ENCODE assay signal across 8 cellular contexts in the genomic region with DNA sequence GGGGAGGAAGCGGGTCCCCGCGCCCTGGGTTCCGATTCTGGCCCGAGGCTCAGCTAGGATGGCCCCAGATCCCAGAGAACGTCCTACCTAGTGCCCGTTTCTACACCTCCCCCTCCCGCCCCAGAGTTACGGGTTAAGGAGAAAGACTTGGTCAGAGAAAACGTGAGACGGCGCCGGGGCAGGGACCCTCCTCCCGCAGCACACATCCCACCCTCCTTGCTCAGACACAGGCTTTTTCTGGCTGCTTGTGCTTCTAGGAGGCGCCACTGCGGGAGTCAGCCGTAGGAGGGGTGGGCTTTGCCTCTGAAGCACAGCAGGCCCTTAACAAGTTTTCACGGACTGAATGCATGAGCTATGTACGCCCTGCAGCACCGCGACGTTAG.
DNase-seq lines count a peak whose midpoint lies in the region; ATAC-seq and TF ChIP-seq lines count a peak whose summit lies in the region.

No MANE protein-coding gene starts in this region.

- no peaks in the 10 kb centered on the region for H3K36me3 Mint-ChIP-seq in activated CD4-positive, alpha-beta T cell treated with anti-CD3 and anti-CD28 coated beads, Interleukin-2, amount 10 ng/mL, durations not matched to agents 7 days and 5 days (ENCODE audit: low read depth)
- no peaks in the 10 kb centered on the region for H3K36me3 Mint-ChIP-seq in stimulated activated effector memory CD8-positive, alpha-beta T cell treated with anti-CD3 and anti-CD28 coated beads, Interleukin-12 subunit alpha, Interleukin-12 subunit beta, amount 100 ng/mL, for 72 hours

- CTCF ChIA-PET in activated CD4-positive, alpha-beta T cell treated with anti-CD3 and anti-CD28 coated beads, Interleukin-2, amount 10 ng/mL, durations not matched to agents 7 days and 5 days (lab: Charles Lee), result interaction anchor here (0.6 to 4.8 kb wide), 22 partner anchors 10 to 429 kb away, joined by 3 to 33 read pairs (median 4); no protein-coding TSS in a partner anchor

- H3K27me3 Mint-ChIP-seq in activated CD4-positive, alpha-beta T cell treated with anti-CD3 and anti-CD28 coated beads, Interleukin-2, amount 10 ng/mL, durations not matched to agents 7 days and 5 days, result peaks cover 56% of the 10 kb centered on the region

- peak overlapping the region; percentile 73 for H3K4me3 ChIP-seq in hepatocyte

- no peaks in the 10 kb centered on the region for H3K9me3 ChIP-seq in hepatocyte (ENCODE audit: low read depth)

- no peak for DNase-seq in activated CD4-positive, alpha-beta T cell treated with anti-CD3 and anti-CD28 coated beads, Interleukin-2, amount 10 ng/mL, durations not matched to agents 7 days and 5 days
- no peak for DNase-seq in activated CD4-positive, alpha-beta T cell treated with anti-CD3 and anti-CD28 coated beads for 48 hours
- no peak for DNase-seq in hepatocyte (ENCODE audit: low spot score)
- no peak for DNase-seq in stimulated activated effector memory CD8-positive, alpha-beta T cell treated with anti-CD3 and anti-CD28 coated beads, Interleukin-12 subunit alpha, Interleukin-12 subunit beta, amount 100 ng/mL, for 72 hours (ENCODE audit: low spot score in 2 of 2)
- no peak for DNase-seq in retina
- DNase-seq in DMS53 (lab: John Stamatoyannopoulos, UW), result no peak
- DNase-seq in MV-4-11 (lab: John Stamatoyannopoulos, UW), result no peak

- H4K20me1 ChIP-seq in hepatocyte (ENCODE audit: insufficient read depth, poor library complexity, severe bottlenecking), result no peaks in the 10 kb centered on the region

- no peaks in the 10 kb centered on the region for H3K79me2 ChIP-seq in hepatocyte

- peak overlapping the region; percentile 100 for H3K4me2 ChIP-seq in hepatocyte

- H3K4me1 Mint-ChIP-seq in activated CD4-positive, alpha-beta T cell treated with anti-CD3 and anti-CD28 coated beads, Interleukin-2, amount 10 ng/mL, durations not matched to agents 7 days and 5 days, result peaks cover 13% of the 10 kb centered on the region
- H3K4me1 Mint-ChIP-seq in stimulated activated effector memory CD8-positive, alpha-beta T cell treated with anti-CD3 and anti-CD28 coated beads, Interleukin-12 subunit alpha, Interleukin-12 subunit beta, amount 100 ng/mL, for 72 hours, result peaks cover 12% of the 10 kb centered on the region

- POLR2A ChIA-PET in activated CD4-positive, alpha-beta T cell treated with anti-CD3 and anti-CD28 coated beads, Interleukin-2, amount 10 ng/mL, durations not matched to agents 7 days and 5 days (lab: Charles Lee), result no interaction called here

- H3K9me3 Mint-ChIP-seq in activated CD4-positive, alpha-beta T cell treated with anti-CD3 and anti-CD28 coated beads, Interleukin-2, amount 10 ng/mL, durations not matched to agents 7 days and 5 days, result no peaks in the 10 kb centered on the region
- no peaks in the 10 kb centered on the region for H3K9me3 Mint-ChIP-seq in stimulated activated effector memory CD8-positive, alpha-beta T cell treated with anti-CD3 and anti-CD28 coated beads, Interleukin-12 subunit alpha, Interleukin-12 subunit beta, amount 100 ng/mL, for 72 hours

- peak overlapping the region; percentile 67 for H3K4me3 Mint-ChIP-seq in activated CD4-positive, alpha-beta T cell treated with anti-CD3 and anti-CD28 coated beads, Interleukin-2, amount 10 ng/mL, durations not matched to agents 7 days and 5 days
- peak overlapping the region; percentile 67 for H3K4me3 Mint-ChIP-seq in stimulated activated effector memory CD8-positive, alpha-beta T cell treated with anti-CD3 and anti-CD28 coated beads, Interleukin-12 subunit alpha, Interleukin-12 subunit beta, amount 100 ng/mL, for 72 hours

- TF ChIP-seq CTCF in VCaP (conservative IDR thresholded peaks at IDR 0.05), result no peak
- TF ChIP-seq CTCF in hepatocyte (IDR thresholded peaks at IDR 0.05; ENCODE audit: poor library complexity), result no peak

- H3K36me3 ChIP-seq in hepatocyte (replicated peaks; ENCODE audit: insufficient read depth, low read depth), result no peaks in the 10 kb centered on the region

- no peaks in the 10 kb centered on the region for H3K9me2 ChIP-seq in hepatocyte (replicated peaks; ENCODE audit: insufficient read depth)

- no peak for ATAC-seq in stimulated activated effector memory CD8-positive, alpha-beta T cell treated with anti-CD3 and anti-CD28 coated beads, Interleukin-12 subunit alpha, Interleukin-12 subunit beta, amount 100 ng/mL, for 72 hours

- H2AFZ ChIP-seq in hepatocyte, result peak overlapping the region; percentile 95

- H3K27ac Mint-ChIP-seq in activated CD4-positive, alpha-beta T cell treated with anti-CD3 and anti-CD28 coated beads, Interleukin-2, amount 10 ng/mL, durations not matched to agents 7 days and 5 days, result no peak overlapping the region
- no peak overlapping the region for H3K27ac Mint-ChIP-seq in stimulated activated effector memory CD8-positive, alpha-beta T cell treated with anti-CD3 and anti-CD28 coated beads, Interleukin-12 subunit alpha, Interleukin-12 subunit beta, amount 100 ng/mL, for 72 hours

- peaks cover 61% of the 10 kb centered on the region for H3K27me3 ChIP-seq in hepatocyte

- H3K27ac ChIP-seq in VCaP (peak overlapping the region; percentile 71), hepatocyte (no peak overlapping the region)

- 2% methylated on average over 19 of the region's 22 CpGs for WGBS in hepatocyte (ENCODE audit: low lambda C conversion rate, missing lambda C conversion rate)

- H3K4me1 ChIP-seq in hepatocyte (ENCODE audit: insufficient read depth), result peaks cover 9% of the 10 kb centered on the region
